In the genomic region with DNA sequence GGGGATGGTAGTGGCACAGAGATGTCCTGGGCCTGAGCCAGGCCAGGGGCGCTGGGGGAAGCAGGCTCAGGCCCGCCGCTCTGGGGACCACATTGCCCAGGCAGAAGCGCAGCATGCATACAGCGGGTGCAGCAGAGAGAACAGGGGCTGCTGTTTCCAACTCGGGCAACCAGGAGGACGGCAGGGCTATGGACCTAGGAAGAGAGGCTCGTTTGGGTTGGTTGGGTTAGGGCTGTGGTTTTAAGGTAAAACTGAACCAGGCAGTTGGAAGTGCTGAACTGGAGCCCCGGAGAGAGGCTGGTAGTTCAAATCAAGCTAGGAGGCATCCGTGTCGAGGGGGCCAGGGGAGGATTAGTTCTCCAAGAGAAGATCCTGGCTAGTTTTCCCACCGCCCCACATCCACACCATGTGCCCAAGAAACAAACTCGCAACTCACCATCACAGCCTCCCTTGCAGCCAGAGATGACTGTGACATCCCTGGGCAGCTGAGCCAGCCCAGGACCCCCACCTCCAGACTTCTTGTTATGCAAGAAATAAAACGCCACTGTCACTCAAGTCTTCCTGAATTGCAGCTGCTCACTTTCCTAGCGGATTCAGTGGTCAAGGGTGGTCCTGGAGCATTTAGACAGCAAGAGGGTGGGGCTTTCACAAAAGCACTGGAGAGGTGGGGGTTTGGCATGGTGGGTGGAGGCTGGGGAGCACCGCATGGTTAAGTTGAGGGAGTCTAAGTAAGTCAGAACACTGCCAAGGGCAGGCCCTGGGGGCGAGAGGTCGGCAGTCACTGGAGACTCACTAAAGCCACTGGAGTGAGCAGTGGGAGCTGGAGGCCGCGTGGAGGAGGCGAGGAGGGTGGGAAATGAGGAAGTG, we compare ENCODE assay signal across 26 cellular contexts.
A peak's percentile ranks its signal among the peaks of the same experiment; 100 is the strongest.
DNase-seq lines count a peak whose midpoint lies in the region; ATAC-seq and TF ChIP-seq lines count a peak whose summit lies in the region.
"Had no signal": no experiment of that assay in that cellular context is flagged by ENCODE, and none has a peak within 500 bp of the region (broad histone marks: within the 10 kb centered on the region; RNA-seq: fewer than 3 reads in every experiment).

No MANE protein-coding gene starts in this region.

- peak; percentile 54 for DNase-seq in natural killer cell treated with Interleukin-12 subunit alpha and Interleukin-12 subunit beta and Interleukin-15 and Interleukin-18, amount 100 ng/mL, for 72 hours (ENCODE audit: low spot score)
- no peak for DNase-seq in natural killer cell
- DNase-seq in coronary artery (ENCODE audit: low spot score): peak; percentile 61
- no peak for DNase-seq in nephron progenitor cell
- DNase-seq in stimulated activated naive CD4-positive, alpha-beta T cell (lab: John Stamatoyannopoulos, UW): no peak
- no peak for DNase-seq in NCI-H1436 (lab: John Stamatoyannopoulos, UW)
- DNase-seq in NCI-H1930 (lab: John Stamatoyannopoulos, UW): no peak
- DNase-seq: activated CD4-positive, alpha-beta T cell treated with anti-CD3 and anti-CD28 coated beads for 36 hours; activated naive CD4-positive, alpha-beta T cell treated with anti-CD3 and anti-CD28 coated beads for 36 hours; activated T-cell treated with anti-CD3 and anti-CD28 coated beads, Interleukin-2, amount 50 U/mL, for 48 hours; amygdala; DMS53; foreskin fibroblast; heart right ventricle; NCI-H146; NCI-H446; NCI-H774; occipital lobe; trophoblast cell had no signal

- peaks cover 8 to 9% of the 10 kb centered on the region in 2 donors for H3K4me1 Mint-ChIP-seq in natural killer cell treated with Interleukin-12 subunit alpha and Interleukin-12 subunit beta and Interleukin-15 and Interleukin-18, amount 100 ng/mL, for 72 hours (ENCODE audit: low read depth in 2 of 2)
- H3K4me1 Mint-ChIP-seq in natural killer cell (peaks cover 6% of the 10 kb centered on the region in 2 donors), nephron progenitor cell (peaks cover 66% of the 10 kb centered on the region)
- H3K4me1 Mint-ChIP-seq: activated CD4-positive, alpha-beta T cell treated with anti-CD3 and anti-CD28 coated beads for 36 hours; B cell had no signal

- TF ChIP-seq CTCF in natural killer cell (IDR thresholded peaks at IDR 0.05): no peak
- TF ChIP-seq CTCF in coronary artery (IDR thresholded peaks at IDR 0.05): no peak
- no peak for TF ChIP-seq CTCF in nephron progenitor cell (IDR thresholded peaks at IDR 0.05)

- no peaks in the 10 kb centered on the region for H3K9me3 Mint-ChIP-seq in natural killer cell treated with Interleukin-12 subunit alpha and Interleukin-12 subunit beta and Interleukin-15 and Interleukin-18, amount 100 ng/mL, for 72 hours
- H3K9me3 Mint-ChIP-seq in natural killer cell (no peaks in the 10 kb centered on the region), nephron progenitor cell (peaks cover 24% of the 10 kb centered on the region)
- H3K9me3 Mint-ChIP-seq: activated naive CD4-positive, alpha-beta T cell treated with anti-CD3 and anti-CD28 coated beads for 36 hours; T-helper 1 cell treated with Interleukin-12 subunit alpha and Interleukin-12 subunit beta and Interleukin-4 antibody, amounts not matched to agents 30 μg/mL and 1 μg/mL, for 36 hours had no signal

- peaks cover 0 to 12% of the 10 kb centered on the region in 2 donors for H3K27me3 Mint-ChIP-seq in natural killer cell treated with Interleukin-12 subunit alpha and Interleukin-12 subunit beta and Interleukin-15 and Interleukin-18, amount 100 ng/mL, for 72 hours
- H3K27me3 Mint-ChIP-seq in natural killer cell (ENCODE audit: low read depth in 2 of 2): peaks cover 12 to 17% of the 10 kb centered on the region in 2 donors
- H3K27me3 Mint-ChIP-seq in nephron progenitor cell (ENCODE audit: low read depth, poor library complexity): peaks cover 15% of the 10 kb centered on the region
- H3K27me3 Mint-ChIP-seq: activated CD4-positive, alpha-beta T cell treated with anti-CD3 and anti-CD28 coated beads for 36 hours had no signal

- H3K36me3 Mint-ChIP-seq in natural killer cell treated with Interleukin-12 subunit alpha and Interleukin-12 subunit beta and Interleukin-15 and Interleukin-18, amount 100 ng/mL, for 72 hours: no peaks in the 10 kb centered on the region
- H3K36me3 Mint-ChIP-seq in natural killer cell: no peaks in the 10 kb centered on the region
- H3K36me3 Mint-ChIP-seq in nephron progenitor cell (ENCODE audit: low read depth): no peaks in the 10 kb centered on the region

- intact Hi-C loops in natural killer cell (cut with micrococcal nuclease): no loop called here

- H3K27ac Mint-ChIP-seq in natural killer cell treated with Interleukin-12 subunit alpha and Interleukin-12 subunit beta and Interleukin-15 and Interleukin-18, amount 100 ng/mL, for 72 hours: no peak overlapping the region
- H3K27ac Mint-ChIP-seq in natural killer cell: no peak overlapping the region
- H3K27ac Mint-ChIP-seq in nephron progenitor cell: peak overlapping the region; percentile 88
- H3K27ac Mint-ChIP-seq: activated CD4-positive, alpha-beta T cell treated with anti-CD3 and anti-CD28 coated beads for 36 hours; activated naive CD4-positive, alpha-beta T cell treated with anti-CD3 and anti-CD28 coated beads for 36 hours; B cell had no signal

- H3K4me3 ChIP-seq in coronary artery: no peak overlapping the region
- H3K4me3 ChIP-seq: heart right ventricle, skin epidermis had no signal

- no peak for ATAC-seq in natural killer cell treated with Interleukin-12 subunit alpha and Interleukin-12 subunit beta and Interleukin-15 and Interleukin-18, amount 100 ng/mL, for 72 hours
- no peak for ATAC-seq in natural killer cell
- no peak for ATAC-seq in HG03520 (IDR thresholded peaks at IDR 0.05; ENCODE audit: unreplicated experiment)
- ATAC-seq: activated CD4-positive, alpha-beta T cell treated with anti-CD3 and anti-CD28 coated beads for 36 hours; esophagus mucosa; heart right ventricle; left colon had no signal

- no peak overlapping the region for H3K27ac ChIP-seq in coronary artery
- H3K27ac ChIP-seq: heart right ventricle, RWPE1, skin epidermis had no signal

- H3K4me3 Mint-ChIP-seq in natural killer cell treated with Interleukin-12 subunit alpha and Interleukin-12 subunit beta and Interleukin-15 and Interleukin-18, amount 100 ng/mL, for 72 hours: no peak overlapping the region
- no peak overlapping the region for H3K4me3 Mint-ChIP-seq in natural killer cell
- H3K4me3 Mint-ChIP-seq in nephron progenitor cell: peak overlapping the region; percentile 37
- H3K4me3 Mint-ChIP-seq: activated CD4-positive, alpha-beta T cell treated with anti-CD3 and anti-CD28 coated beads for 36 hours; activated naive CD4-positive, alpha-beta T cell treated with anti-CD3 and anti-CD28 coated beads for 36 hours; B cell; T-helper 1 cell treated with Interleukin-12 subunit alpha and Interleukin-12 subunit beta and Interleukin-4 antibody, amounts not matched to agents 30 μg/mL and 1 μg/mL, for 36 hours had no signal

Comparison
In these comparisons a context has a peak if more than half of its experiments do, and no peak if none do; other contexts are left out.
1. DNase-seq: peak in natural killer cell treated with Interleukin-12 subunit alpha and Interleukin-12 subunit beta and Interleukin-15 and Interleukin-18, amount 100 ng/mL, for 72 hours (single experiment) and coronary artery (single experiment); none in natural killer cell (single experiment), nephron progenitor cell (single experiment), stimulated activated naive CD4-positive, alpha-beta T cell (0 of 6), NCI-H1436 (single experiment) and NCI-H1930 (0 of 2).